Comparison of ENCODE assay signal across 25 cellular contexts in the genomic region with DNA sequence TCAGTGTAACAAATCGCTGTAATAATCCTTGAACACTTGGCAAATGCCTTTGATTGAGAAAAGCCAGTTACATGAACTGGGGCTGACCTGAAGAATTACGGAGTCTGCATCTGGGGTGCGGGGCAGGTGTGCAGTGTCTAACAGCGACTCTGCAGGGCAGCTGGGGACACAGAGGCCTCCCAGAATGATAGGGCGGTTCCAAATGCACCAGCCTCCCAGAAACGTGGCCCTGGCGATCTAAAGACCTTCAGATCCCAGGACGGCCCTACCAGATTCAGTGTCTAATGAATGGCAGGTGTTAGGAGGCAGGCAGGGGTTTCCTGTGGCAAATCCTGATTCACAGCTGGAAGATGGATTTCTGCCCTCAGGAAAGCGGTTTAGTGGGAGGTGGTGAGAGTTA.
"Had no signal": no experiment of that assay in that cellular context is flagged by ENCODE, and none has a peak within 500 bp of the region (broad histone marks: within the 10 kb centered on the region; RNA-seq: fewer than 3 reads in every experiment).

No MANE protein-coding gene starts in this region.

- ATAC-seq: activated CD8-positive, alpha-beta T cell treated with anti-CD3 and anti-CD28 coated beads for 36 hours; activated naive CD8-positive, alpha-beta T cell treated with anti-CD3 and anti-CD28 coated beads, Interleukin-2, amount 50 U/mL, for 24 hours; activated T-cell treated with anti-CD3 and anti-CD28 coated beads, Interleukin-2, amount 50 U/mL, for 4 hours; left lobe of liver; stimulated activated memory B cell treated with anti-CD40 and anti-IgM and Interleukin-4, amounts not matched to agents 10 μg/mL and 1 μg/mL and 100 μg/mL, for 72 hours; upper lobe of right lung had no signal

- H3K4me3 ChIP-seq: dorsolateral prefrontal cortex, hepatocyte, lung, spleen, testis, upper lobe of right lung had no signal

- H3K4me3 Mint-ChIP-seq: activated CD4-positive, alpha-beta T cell treated with anti-CD3 and anti-CD28 coated beads, Interleukin-2, amount 10 ng/mL, durations not matched to agents 24 days and 14 days; activated CD8-positive, alpha-beta T cell treated with anti-CD3 and anti-CD28 coated beads for 36 hours; activated naive CD4-positive, alpha-beta T cell treated with anti-CD3 and anti-CD28 coated beads, Interleukin-2, amount 10 ng/mL, durations not matched to agents 7 days and 5 days; activated naive CD8-positive, alpha-beta T cell treated with anti-CD3 and anti-CD28 coated beads, Interleukin-2, amount 50 U/mL, for 24 hours; activated T-cell treated with anti-CD3 and anti-CD28 coated beads, Interleukin-2, amount 50 U/mL, for 4 hours; mesothelial cell of epicardium; nephron; stimulated activated memory B cell treated with anti-CD40 and anti-IgM and Interleukin-4, amounts not matched to agents 10 μg/mL and 1 μg/mL and 100 μg/mL, for 72 hours had no signal

- H3K27me3 Mint-ChIP-seq: brain; stimulated activated memory B cell treated with anti-CD40 and anti-IgM and Interleukin-4, amounts not matched to agents 10 μg/mL and 1 μg/mL and 100 μg/mL, for 72 hours had no signal

- H3K27ac ChIP-seq: dorsolateral prefrontal cortex, epithelial cell of prostate, hepatocyte, spleen, testis, upper lobe of right lung had no signal

- H3K36me3 ChIP-seq: spleen, upper lobe of right lung had no signal

- H3K27ac Mint-ChIP-seq: activated CD4-positive, alpha-beta T cell treated with anti-CD3 and anti-CD28 coated beads, Interleukin-2, amount 10 ng/mL, durations not matched to agents 24 days and 14 days; activated CD8-positive, alpha-beta T cell treated with anti-CD3 and anti-CD28 coated beads for 36 hours; activated naive CD4-positive, alpha-beta T cell treated with anti-CD3 and anti-CD28 coated beads, Interleukin-2, amount 10 ng/mL, durations not matched to agents 7 days and 5 days; activated naive CD8-positive, alpha-beta T cell treated with anti-CD3 and anti-CD28 coated beads, Interleukin-2, amount 50 U/mL, for 24 hours; mesothelial cell of epicardium; nephron; stimulated activated memory B cell treated with anti-CD40 and anti-IgM and Interleukin-4, amounts not matched to agents 10 μg/mL and 1 μg/mL and 100 μg/mL, for 72 hours had no signal

- H3K4me1 ChIP-seq: spleen, testis, upper lobe of right lung had no signal

- H3K27me3 ChIP-seq: testis had no signal

- H3K9me3 ChIP-seq: spleen, testis, upper lobe of right lung had no signal

- H3K9me3 Mint-ChIP-seq: activated CD4-positive, alpha-beta T cell treated with anti-CD3 and anti-CD28 coated beads, Interleukin-2, amount 10 ng/mL, durations not matched to agents 24 days and 14 days; activated CD8-positive, alpha-beta T cell treated with anti-CD3 and anti-CD28 coated beads for 36 hours; activated naive CD4-positive, alpha-beta T cell treated with anti-CD3 and anti-CD28 coated beads, Interleukin-2, amount 10 ng/mL, durations not matched to agents 7 days and 5 days; activated naive CD8-positive, alpha-beta T cell treated with anti-CD3 and anti-CD28 coated beads, Interleukin-2, amount 50 U/mL, for 24 hours; activated T-cell treated with anti-CD3 and anti-CD28 coated beads, Interleukin-2, amount 50 U/mL, for 4 hours; mesothelial cell of epicardium; nephron; stimulated activated memory B cell treated with anti-CD40 and anti-IgM and Interleukin-4, amounts not matched to agents 10 μg/mL and 1 μg/mL and 100 μg/mL, for 72 hours had no signal

- H3K36me3 Mint-ChIP-seq: activated naive CD4-positive, alpha-beta T cell treated with anti-CD3 and anti-CD28 coated beads, Interleukin-2, amount 10 ng/mL, durations not matched to agents 7 days and 5 days; brain; mesothelial cell of epicardium; stimulated activated memory B cell treated with anti-CD40 and anti-IgM and Interleukin-4, amounts not matched to agents 10 μg/mL and 1 μg/mL and 100 μg/mL, for 72 hours had no signal

- H3K4me1 Mint-ChIP-seq: activated CD4-positive, alpha-beta T cell treated with anti-CD3 and anti-CD28 coated beads, Interleukin-2, amount 10 ng/mL, durations not matched to agents 24 days and 14 days; activated naive CD4-positive, alpha-beta T cell treated with anti-CD3 and anti-CD28 coated beads, Interleukin-2, amount 10 ng/mL, durations not matched to agents 7 days and 5 days; activated naive CD8-positive, alpha-beta T cell treated with anti-CD3 and anti-CD28 coated beads, Interleukin-2, amount 50 U/mL, for 24 hours; stimulated activated memory B cell treated with anti-CD40 and anti-IgM and Interleukin-4, amounts not matched to agents 10 μg/mL and 1 μg/mL and 100 μg/mL, for 72 hours had no signal

- DNase-seq: activated CD4-positive, alpha-beta T cell treated with anti-CD3 and anti-CD28 coated beads, Interleukin-2, amount 10 ng/mL, durations not matched to agents 24 days and 14 days; activated CD8-positive, alpha-beta memory T cell treated with anti-CD3 and anti-CD28 coated beads, Interleukin-2, amount 50 U/mL, for 4 hours; activated CD8-positive, alpha-beta T cell treated with anti-CD3 and anti-CD28 coated beads for 36 hours; activated naive CD4-positive, alpha-beta T cell treated with anti-CD3 and anti-CD28 coated beads, Interleukin-2, amount 10 ng/mL, durations not matched to agents 7 days and 5 days; activated naive CD8-positive, alpha-beta T cell treated with anti-CD3 and anti-CD28 coated beads, Interleukin-2, amount 50 U/mL, for 24 hours; activated T-cell treated with anti-CD3 and anti-CD28 coated beads, Interleukin-2, amount 50 U/mL, for 4 hours; anterior cingulate cortex; central memory CD4-positive, alpha-beta T cell; dorsolateral prefrontal cortex; foreskin fibroblast; retina; spleen; stimulated activated CD4-positive, alpha-beta T cell treated with anti-CD3 and anti-CD28 coated beads, Interleukin-4, amount 100 ng/mL, for 4 hours; testis; upper lobe of right lung had no signal

- FAIRE-seq: colon, keratinocyte had no signal
